24 cellular contexts compared by ENCODE assay signal in genomic region chr5:120082316-120083068, GRCh38.
DNase-seq lines count a peak whose midpoint lies in the region; ATAC-seq, FAIRE-seq and TF ChIP-seq lines count a peak whose summit lies in the region.
"Had no signal": no experiment of that assay in that cellular context is flagged by ENCODE, and none has a peak within 500 bp of the region (broad histone marks: within the 10 kb centered on the region; RNA-seq: fewer than 3 reads in every experiment).

No MANE protein-coding gene starts in this region.

- in situ Hi-C loops in HepG2 (cut with HindIII; ENCODE audit: extremely low pct_ligation_motif_present, low pct_unique_long_range_greater_than_20kb), result no loop called here

- H3K27ac ChIP-seq in HepG2 (ENCODE audit: extremely low read length, insufficient read depth, low read length), result no peak overlapping the region
- H3K27ac ChIP-seq in right lobe of liver, result no peak overlapping the region
- no peak overlapping the region for H3K27ac ChIP-seq in MM.1S (ENCODE audit: low read length)
- H3K27ac ChIP-seq: adrenal gland, dorsolateral prefrontal cortex, upper lobe of right lung had no signal

- no peak for DNase-seq in HepG2 (ENCODE audit: low spot score)
- no peak for DNase-seq in right lobe of liver
- DNase-seq in MM.1S, result no peak
- DNase-seq in cardiac fibroblast (ENCODE audit: low read depth in 2 of 2), result no peak
- DNase-seq in left colon, result no peak
- DNase-seq in amniotic stem cell (lab: John Stamatoyannopoulos, UW), result no peak
- no peak for DNase-seq in dermis blood vessel endothelial cell
- DNase-seq: activated B cell treated with CpG ODN at 0.5 μM for 24 hours; activated CD4-positive, alpha-beta memory T cell treated with anti-CD3 and anti-CD28 coated beads, Interleukin-2, amount 10 ng/mL, durations not matched to agents 7 days and 5 days; activated effector memory CD4-positive, alpha-beta T cell treated with anti-CD3 and anti-CD28 coated beads, Interleukin-2, amount 50 U/mL, for 16 hours; adrenal gland; CD4-positive, CD25-positive, alpha-beta regulatory T cell; dorsolateral prefrontal cortex; foreskin melanocyte; hippocampal formation; NCI-H1436; posterior cingulate gyrus; RPMI8226; substantia nigra; upper lobe of right lung had no signal

- TF ChIP-seq CTCF in HepG2 (CRISPR knock-in tag; IDR thresholded peaks at IDR 0.05) (no peak), right lobe of liver (IDR thresholded peaks at IDR 0.05) (no peak), MM.1S (IDR thresholded peaks at IDR 0.05; ENCODE audit: low read length) (0 out of 2 replicates have a peak, but pooled peaks have one; percentile 7), cardiac fibroblast (IDR thresholded peaks at IDR 0.05; ENCODE audit: low read depth, low read length) (peak; percentile 22)

- H3K9me3 ChIP-seq in HepG2 (ENCODE audit: low read length), result no peaks in the 10 kb centered on the region
- H3K9me3 ChIP-seq in right lobe of liver, result no peaks in the 10 kb centered on the region
- H3K9me3 ChIP-seq in MM.1S (replicated peaks; ENCODE audit: insufficient read depth, low read length), result no peaks in the 10 kb centered on the region
- H3K9me3 ChIP-seq: adrenal gland, upper lobe of right lung had no signal

- H4K20me1 ChIP-seq in HepG2 (ENCODE audit: insufficient read depth, low read length) (no peaks in the 10 kb centered on the region), MM.1S (ENCODE audit: insufficient read depth, low read length) (no peaks in the 10 kb centered on the region)

- no peak for TF ChIP-seq RAD21 in HepG2 (CRISPR knock-in tag; IDR thresholded peaks at IDR 0.05)

- intact Hi-C loops in HepG2 (cut with micrococcal nuclease; ENCODE audit: unreplicated experiment) (no loop called here), right lobe of liver (cut with DNase I) (no loop called here), left colon (cut with DNase I, micrococcal nuclease) (no loop called here)

- 4% methylated on average over 2 of the region's 3 CpGs for WGBS in HepG2 (ENCODE audit: low lambda C conversion rate)
- WGBS in right lobe of liver (ENCODE audit: insufficient coverage, low coverage, low lambda C conversion rate, missing lambda C conversion rate), result 69% methylated on average over 3 of the region's 3 CpGs

- no peak for FAIRE-seq in HepG2 (lab: Jason Lieb, UNC)
- FAIRE-seq: GM12892, GM19239 had no signal

- H2AFZ ChIP-seq in HepG2 (ENCODE audit: low read length), result no peak overlapping the region
- H2AFZ ChIP-seq in MM.1S (ENCODE audit: low read length), result no peak overlapping the region
- H2AFZ ChIP-seq: GM23338 had no signal

- H3K4me3 ChIP-seq in HepG2 (replicated peaks in 1 of 3; ENCODE audit: insufficient read depth in 1 of 3, low read depth in 2 of 3, low read length in 3 of 3), result no peak overlapping the region
- no peak overlapping the region for H3K4me3 ChIP-seq in right lobe of liver
- no peak overlapping the region for H3K4me3 ChIP-seq in MM.1S (ENCODE audit: low read length)
- no peak overlapping the region for H3K4me3 ChIP-seq in cardiac fibroblast (replicated peaks in 1 of 2; ENCODE audit: low read depth in 2 of 2, low read length in 2 of 2)
- H3K4me3 ChIP-seq: adrenal gland, dorsolateral prefrontal cortex, GM23338, upper lobe of right lung had no signal

- no peaks in the 10 kb centered on the region for H3K36me3 ChIP-seq in HepG2 (replicated peaks in 1 of 2; ENCODE audit: control insufficient read depth in 1 of 2, insufficient read depth in 2 of 2, low read length in 2 of 2)
- H3K36me3 ChIP-seq in right lobe of liver, result no peaks in the 10 kb centered on the region
- no peaks in the 10 kb centered on the region for H3K36me3 ChIP-seq in MM.1S (replicated peaks; ENCODE audit: insufficient read depth, low read length)
- H3K36me3 ChIP-seq: adrenal gland, upper lobe of right lung had no signal

- no peak overlapping the region for H3K9ac ChIP-seq in HepG2 (ENCODE audit: insufficient read depth, low read depth, low read length)
- H3K9ac ChIP-seq in MM.1S (ENCODE audit: low read length), result no peak overlapping the region

- H3K27me3 ChIP-seq in HepG2 (ENCODE audit: control insufficient read depth in 1 of 2, insufficient read depth in 2 of 2, low read length in 2 of 2) (no peaks in the 10 kb centered on the region; a peak in 1 of 5 replicates), right lobe of liver (no peaks in the 10 kb centered on the region), MM.1S (replicated peaks; ENCODE audit: insufficient read depth, low read length) (no peaks in the 10 kb centered on the region)
- H3K27me3 ChIP-seq: adrenal gland, dorsolateral prefrontal cortex, upper lobe of right lung had no signal

- no peaks in the 10 kb centered on the region for H3K9me2 ChIP-seq in MM.1S (replicated peaks; ENCODE audit: insufficient read depth, low read length)

- ATAC-seq in HepG2, result no peak
- ATAC-seq in right lobe of liver, result no peak
- no peak for ATAC-seq in left colon
- no peak for ATAC-seq in GM21717 (IDR thresholded peaks at IDR 0.05; ENCODE audit: unreplicated experiment)
- ATAC-seq: GM23338, upper lobe of right lung had no signal

- TF ChIP-seq POLR2A in HepG2 (IDR thresholded peaks at IDR 0.05; ENCODE audit: insufficient read depth in 1 of 2, low read depth in 2 of 2, low read length in 2 of 2) (no peak), right lobe of liver (IDR thresholded peaks at IDR 0.05) (no peak)

- H3K4me1 ChIP-seq in HepG2 (ENCODE audit: insufficient read depth, low read length) (no peaks in the 10 kb centered on the region), right lobe of liver (no peaks in the 10 kb centered on the region), MM.1S (ENCODE audit: low read length) (0 out of 2 replicates have a peak, but pooled peaks cover 11% of the 10 kb centered on the region)
- H3K4me1 ChIP-seq: adrenal gland, upper lobe of right lung had no signal

- H3K79me2 ChIP-seq in HepG2 (ENCODE audit: insufficient read depth, low read length) (no peaks in the 10 kb centered on the region), MM.1S (ENCODE audit: low read length) (no peaks in the 10 kb centered on the region)

- POLR2A ChIA-PET in HepG2 (lab: Yijun Ruan, JAX), result no interaction called here

- no peak overlapping the region for H3K4me2 ChIP-seq in HepG2 (ENCODE audit: low read depth, low read length)
- no peak overlapping the region for H3K4me2 ChIP-seq in MM.1S (ENCODE audit: low read depth, low read length)
- H3K4me2 ChIP-seq: GM23338 had no signal

- CTCF ChIA-PET in HepG2 (lab: Yijun Ruan, JAX; ENCODE audit: low intra/inter-chr PET ratio, low total read pairs), result no interaction called here

- no peaks in the 10 kb centered on the region for H3F3A ChIP-seq in MM.1S (ENCODE audit: insufficient read depth, low read length)

- no peak for TF ChIP-seq EP300 in HepG2 (IDR thresholded peaks at IDR 0.05; ENCODE audit: low read depth in 2 of 2, low read length in 2 of 2)
- no peak for TF ChIP-seq EP300 in HepG2 (CRISPR knock-in tag; IDR thresholded peaks at IDR 0.05; ENCODE audit: borderline replicate concordance)

- BruUV-seq in HepG2 (replicated peaks; lab: Mats Ljungman, UMichigan), result no TSS peak

TF ChIP-seq in HepG2, 621 proteins besides CTCF, POLR2A, EP300 and RAD21:
- TF ChIP-seq ZNF589 (CRISPR knock-in tag; conservative IDR thresholded peaks at IDR 0.05), result no peak
- peak; percentile 97 to 99 for TF ChIP-seq MAFK (conservative IDR thresholded peaks at IDR 0.05 in 1 of 2, IDR thresholded peaks at IDR 0.05 in 1 of 2; ENCODE audit: low read length in 2 of 2)
- TF ChIP-seq MAFF (IDR thresholded peaks at IDR 0.05; ENCODE audit: low read depth, low read length), result peak; percentile 99
- no peak for TF ChIP-seq ZBTB34 (CRISPR knock-in tag; IDR thresholded peaks at IDR 0.05)
- TF ChIP-seq PHF8 (CRISPR knock-in tag; IDR thresholded peaks at IDR 0.05), result no peak
- no peak for TF ChIP-seq FOXJ3 (CRISPR knock-in tag; IDR thresholded peaks at IDR 0.05; ENCODE audit: borderline replicate concordance)
- TF ChIP-seq ZNF563 (CRISPR knock-in tag; IDR thresholded peaks at IDR 0.05), result no peak

Comparison
In these comparisons a context has a peak if more than half of its experiments do, and no peak if none do; other contexts are left out.
1. CTCF ChIP-seq: peak in MM.1S (single experiment) and cardiac fibroblast (single experiment); none in HepG2 (single experiment) and right lobe of liver (0 of 4).